1 cellular context compared by ENCODE assay signal in the genomic region with DNA sequence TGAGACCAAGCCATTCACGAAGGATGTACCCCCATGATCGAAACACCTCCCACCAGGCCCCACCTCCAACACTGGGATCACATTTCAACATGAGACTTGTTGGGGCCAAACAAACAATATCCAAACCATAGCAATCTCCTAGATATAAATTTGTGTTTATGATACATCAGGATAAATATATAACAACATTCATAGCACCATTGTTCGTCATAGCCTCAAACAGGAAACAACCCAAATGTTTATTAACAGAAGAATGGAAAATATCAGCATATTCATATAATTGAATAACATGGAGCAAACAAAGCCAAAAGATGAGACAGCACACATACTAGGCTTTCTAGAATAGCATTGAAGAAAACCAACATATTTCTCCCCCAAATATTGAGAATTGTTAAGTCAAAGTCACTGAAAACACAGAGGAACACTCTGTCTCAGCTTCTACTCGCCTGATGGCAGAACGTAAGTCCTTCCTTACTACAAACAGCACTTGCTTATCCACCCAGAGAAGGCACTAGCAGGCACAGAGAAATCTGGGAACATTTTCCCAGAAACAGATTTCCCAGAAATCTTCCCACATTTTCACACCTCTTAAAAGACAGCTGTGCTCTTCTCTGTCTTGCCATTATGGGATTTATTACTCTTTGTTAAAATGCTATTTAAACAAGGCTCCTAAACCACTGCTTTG.
TF ChIP-seq lines count a peak whose summit lies in the region.

No MANE protein-coding gene starts in this region.

TF ChIP-seq in GM23338, 12 proteins besides CTCF, POLR2A, EP300 and RAD21 (continued from another document):
- TF ChIP-seq REST (IDR thresholded peaks at IDR 0.05; ENCODE audit: unreplicated experiment), result no peak
- TF ChIP-seq JUNB (IDR thresholded peaks at IDR 0.05; ENCODE audit: unreplicated experiment), result no peak
- no peak for TF ChIP-seq POLR2AphosphoS5 (IDR thresholded peaks at IDR 0.05; ENCODE audit: low read depth)
- no peak for TF ChIP-seq ETS1 (IDR thresholded peaks at IDR 0.05)
